Comparison of ENCODE assay signal across 1 cellular context in the genomic region with DNA sequence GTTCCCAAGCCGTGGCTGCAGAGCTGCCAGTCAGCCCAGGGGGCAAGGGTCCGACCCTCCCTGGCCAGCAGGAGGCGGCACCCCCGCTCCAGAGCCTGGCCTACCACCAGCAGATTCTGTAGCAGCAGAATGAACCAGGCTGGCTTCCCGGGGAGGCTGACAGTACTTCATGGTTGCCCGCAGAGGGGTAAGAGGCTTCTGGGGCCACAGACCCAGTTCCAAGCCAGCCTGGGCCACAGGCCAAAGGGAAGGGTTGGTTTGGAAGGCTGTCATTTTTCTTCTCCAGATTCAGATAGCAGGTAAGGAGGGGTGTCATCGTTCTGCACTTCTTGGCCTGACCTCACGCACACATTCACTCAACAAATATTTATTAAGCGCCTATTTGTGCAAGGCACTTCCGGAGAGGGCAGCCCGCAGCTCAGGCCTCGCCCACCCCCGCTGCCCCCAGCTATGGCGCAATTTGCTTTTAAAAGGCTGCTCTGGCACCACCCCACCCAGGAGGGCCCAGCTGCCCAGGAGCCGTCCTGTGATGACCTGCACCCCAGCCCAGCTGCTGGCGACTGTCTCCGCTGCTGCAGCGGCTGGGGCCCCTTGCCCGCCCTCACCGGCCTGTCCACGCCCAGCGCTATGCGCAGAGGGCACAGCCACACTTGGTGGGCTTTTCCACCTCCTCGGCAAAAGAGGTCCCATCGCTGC.
TF ChIP-seq lines count a peak whose summit lies in the region.

No MANE protein-coding gene starts in this region.

TF ChIP-seq in HepG2, 621 proteins besides CTCF, POLR2A, EP300 and RAD21 (continued from another document):
- peak; percentile 43; the same call in 1 of the 2 replicates for TF ChIP-seq ZNF607 (CRISPR knock-in tag; IDR thresholded peaks at IDR 0.05; ENCODE audit: borderline replicate concordance)
- TF ChIP-seq NRL (CRISPR knock-in tag; IDR thresholded peaks at IDR 0.05; ENCODE audit: borderline replicate concordance): 0 out of 2 replicates have a peak, but pooled peaks have one; percentile 39
- TF ChIP-seq ZFY (CRISPR knock-in tag; IDR thresholded peaks at IDR 0.05): peak; percentile 42; the same call in 1 of the 2 replicates
- no peak for TF ChIP-seq HOXA5 (CRISPR knock-in tag; IDR thresholded peaks at IDR 0.05)
- peak; percentile 85; the same call in 1 of the 2 replicates for TF ChIP-seq ZNF367 (CRISPR knock-in tag; IDR thresholded peaks at IDR 0.05; ENCODE audit: borderline replicate concordance)
- TF ChIP-seq ZSCAN31 (CRISPR knock-in tag; IDR thresholded peaks at IDR 0.05; ENCODE audit: low read depth): no peak
- TF ChIP-seq JUN (CRISPR knock-in tag; IDR thresholded peaks at IDR 0.05): no peak
- TF ChIP-seq ZFP90 (CRISPR knock-in tag; IDR thresholded peaks at IDR 0.05; ENCODE audit: borderline replicate concordance): no peak
- peak; percentile 85 for TF ChIP-seq SALL1 (CRISPR knock-in tag; IDR thresholded peaks at IDR 0.05)
- no peak for TF ChIP-seq ZNF34 (CRISPR knock-in tag; IDR thresholded peaks at IDR 0.05; ENCODE audit: borderline replicate concordance)
- TF ChIP-seq TBX2 (CRISPR knock-in tag; IDR thresholded peaks at IDR 0.05; ENCODE audit: borderline replicate concordance): peak; percentile 77; the same call in 1 of the 2 replicates
- TF ChIP-seq, protein P1, sequence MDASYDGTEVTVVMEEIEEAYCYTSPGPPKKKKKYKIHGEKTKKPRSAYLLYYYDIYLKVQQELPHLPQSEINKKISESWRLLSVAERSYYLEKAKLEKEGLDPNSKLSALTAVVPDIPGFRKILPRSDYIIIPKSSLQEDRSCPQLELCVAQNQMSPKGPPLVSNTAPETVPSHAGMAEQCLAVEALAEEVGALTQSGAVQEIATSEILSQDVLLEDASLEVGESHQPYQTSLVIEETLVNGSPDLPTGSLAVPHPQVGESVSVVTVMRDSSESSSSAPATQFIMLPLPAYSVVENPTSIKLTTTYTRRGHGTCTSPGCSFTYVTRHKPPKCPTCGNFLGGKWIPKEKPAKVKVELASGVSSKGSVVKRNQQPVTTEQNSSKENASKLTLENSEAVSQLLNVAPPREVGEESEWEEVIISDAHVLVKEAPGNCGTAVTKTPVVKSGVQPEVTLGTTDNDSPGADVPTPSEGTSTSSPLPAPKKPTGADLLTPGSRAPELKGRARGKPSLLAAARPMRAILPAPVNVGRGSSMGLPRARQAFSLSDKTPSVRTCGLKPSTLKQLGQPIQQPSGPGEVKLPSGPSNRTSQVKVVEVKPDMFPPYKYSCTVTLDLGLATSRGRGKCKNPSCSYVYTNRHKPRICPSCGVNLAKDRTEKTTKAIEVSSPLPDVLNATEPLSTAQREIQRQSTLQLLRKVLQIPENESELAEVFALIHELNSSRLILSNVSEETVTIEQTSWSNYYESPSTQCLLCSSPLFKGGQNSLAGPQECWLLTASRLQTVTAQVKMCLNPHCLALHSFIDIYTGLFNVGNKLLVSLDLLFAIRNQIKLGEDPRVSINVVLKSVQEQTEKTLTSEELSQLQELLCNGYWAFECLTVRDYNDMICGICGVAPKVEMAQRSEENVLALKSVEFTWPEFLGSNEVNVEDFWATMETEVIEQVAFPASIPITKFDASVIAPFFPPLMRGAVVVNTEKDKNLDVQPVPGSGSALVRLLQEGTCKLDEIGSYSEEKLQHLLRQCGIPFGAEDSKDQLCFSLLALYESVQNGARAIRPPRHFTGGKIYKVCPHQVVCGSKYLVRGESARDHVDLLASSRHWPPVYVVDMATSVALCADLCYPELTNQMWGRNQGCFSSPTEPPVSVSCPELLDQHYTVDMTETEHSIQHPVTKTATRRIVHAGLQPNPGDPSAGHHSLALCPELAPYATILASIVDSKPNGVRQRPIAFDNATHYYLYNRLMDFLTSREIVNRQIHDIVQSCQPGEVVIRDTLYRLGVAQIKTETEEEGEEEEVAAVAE (CRISPR knock-in tag; IDR thresholded peaks at IDR 0.05; ENCODE audit: borderline replicate concordance): no peak
- no peak for TF ChIP-seq ZNF30 (CRISPR knock-in tag; IDR thresholded peaks at IDR 0.05)
- TF ChIP-seq HNRNPH1 (optimal IDR thresholded peaks at IDR 0.05; ENCODE audit: low read depth, low read length): no peak
- no peak for TF ChIP-seq ZNF879 (CRISPR knock-in tag; IDR thresholded peaks at IDR 0.05)
- TF ChIP-seq, protein P2, sequence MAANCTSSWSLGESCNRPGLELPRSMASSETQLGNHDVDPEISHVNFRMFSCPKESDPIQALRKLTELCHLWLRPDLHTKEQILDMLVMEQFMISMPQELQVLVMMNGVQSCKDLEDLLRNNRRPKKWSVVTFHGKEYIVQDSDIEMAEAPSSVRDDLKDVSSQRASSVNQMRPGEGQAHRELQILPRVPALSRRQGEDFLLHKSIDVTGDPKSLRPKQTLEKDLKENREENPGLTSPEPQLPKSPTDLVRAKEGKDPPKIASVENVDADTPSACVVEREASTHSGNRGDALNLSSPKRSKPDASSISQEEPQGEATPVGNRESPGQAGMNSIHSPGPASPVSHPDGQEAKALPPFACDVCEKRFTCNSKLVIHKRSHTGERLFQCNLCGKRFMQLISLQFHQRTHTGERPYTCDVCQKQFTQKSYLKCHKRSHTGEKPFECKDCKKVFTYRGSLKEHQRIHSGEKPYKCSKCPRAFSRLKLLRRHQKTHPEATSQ (CRISPR knock-in tag; IDR thresholded peaks at IDR 0.05; ENCODE audit: borderline replicate concordance): no peak
- TF ChIP-seq HNF4G (IDR thresholded peaks at IDR 0.05; ENCODE audit: borderline replicate concordance, low read depth, low read length): no peak
- 0 out of 2 replicates have a peak, but pooled peaks have one; percentile 23 for TF ChIP-seq HNF4G (CRISPR knock-in tag; IDR thresholded peaks at IDR 0.05; ENCODE audit: borderline replicate concordance, low read depth)
- TF ChIP-seq MXD4 (CRISPR knock-in tag; IDR thresholded peaks at IDR 0.05): no peak
- TF ChIP-seq, protein P3, sequence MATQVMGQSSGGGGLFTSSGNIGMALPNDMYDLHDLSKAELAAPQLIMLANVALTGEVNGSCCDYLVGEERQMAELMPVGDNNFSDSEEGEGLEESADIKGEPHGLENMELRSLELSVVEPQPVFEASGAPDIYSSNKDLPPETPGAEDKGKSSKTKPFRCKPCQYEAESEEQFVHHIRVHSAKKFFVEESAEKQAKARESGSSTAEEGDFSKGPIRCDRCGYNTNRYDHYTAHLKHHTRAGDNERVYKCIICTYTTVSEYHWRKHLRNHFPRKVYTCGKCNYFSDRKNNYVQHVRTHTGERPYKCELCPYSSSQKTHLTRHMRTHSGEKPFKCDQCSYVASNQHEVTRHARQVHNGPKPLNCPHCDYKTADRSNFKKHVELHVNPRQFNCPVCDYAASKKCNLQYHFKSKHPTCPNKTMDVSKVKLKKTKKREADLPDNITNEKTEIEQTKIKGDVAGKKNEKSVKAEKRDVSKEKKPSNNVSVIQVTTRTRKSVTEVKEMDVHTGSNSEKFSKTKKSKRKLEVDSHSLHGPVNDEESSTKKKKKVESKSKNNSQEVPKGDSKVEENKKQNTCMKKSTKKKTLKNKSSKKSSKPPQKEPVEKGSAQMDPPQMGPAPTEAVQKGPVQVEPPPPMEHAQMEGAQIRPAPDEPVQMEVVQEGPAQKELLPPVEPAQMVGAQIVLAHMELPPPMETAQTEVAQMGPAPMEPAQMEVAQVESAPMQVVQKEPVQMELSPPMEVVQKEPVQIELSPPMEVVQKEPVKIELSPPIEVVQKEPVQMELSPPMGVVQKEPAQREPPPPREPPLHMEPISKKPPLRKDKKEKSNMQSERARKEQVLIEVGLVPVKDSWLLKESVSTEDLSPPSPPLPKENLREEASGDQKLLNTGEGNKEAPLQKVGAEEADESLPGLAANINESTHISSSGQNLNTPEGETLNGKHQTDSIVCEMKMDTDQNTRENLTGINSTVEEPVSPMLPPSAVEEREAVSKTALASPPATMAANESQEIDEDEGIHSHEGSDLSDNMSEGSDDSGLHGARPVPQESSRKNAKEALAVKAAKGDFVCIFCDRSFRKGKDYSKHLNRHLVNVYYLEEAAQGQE (IDR thresholded peaks at IDR 0.05; ENCODE audit: borderline replicate concordance in 1 of 2, low read depth in 1 of 2, low read length in 2 of 2): no peak
- TF ChIP-seq ZNF335 (CRISPR knock-in tag; IDR thresholded peaks at IDR 0.05): no peak
- no peak for TF ChIP-seq DMAP1 (CRISPR knock-in tag; IDR thresholded peaks at IDR 0.05)
- no peak for TF ChIP-seq U2AF1 (optimal IDR thresholded peaks at IDR 0.05; ENCODE audit: low read depth, low read length)
- TF ChIP-seq RBFOX2 (IDR thresholded peaks at IDR 0.05; ENCODE audit: low read depth, low read length): peak; percentile 51
- no peak for TF ChIP-seq ZNF451 (CRISPR knock-in tag; IDR thresholded peaks at IDR 0.05)
